In genomic region chr3:119627461-119627860, GRCh38 we compare ENCODE assay signal across 9 cellular contexts. TPM values are rescaled to one million over a fixed set of nuclear protein-coding genes. Genes with fewer than 3 reads are reported as not detected.
DNase-seq lines count a peak whose midpoint lies in the region; ATAC-seq, FAIRE-seq and TF ChIP-seq lines count a peak whose summit lies in the region.
"Had no signal": no experiment of that assay in that cellular context is flagged by ENCODE, and none has a peak within 500 bp of the region (broad histone marks: within the 10 kb centered on the region; RNA-seq: fewer than 3 reads in every experiment).

No MANE protein-coding gene starts in this region.

- H3K27ac ChIP-seq in ovary: peak overlapping the region in 1 of 2 donors; percentile 32

- DNase-seq in GM12891 (ENCODE audit: insufficient read length, low spot score): no peak
- DNase-seq in cardiac fibroblast (ENCODE audit: low read depth in 2 of 2): peak; percentile 25 to 46
- peak in 4 of 5 donors; percentile 31 to 69 (median 50) for DNase-seq in ovary
- no peak for DNase-seq in ecto neural progenitor cell (ENCODE audit: low spot score)
- DNase-seq in NCI-H2107 (lab: John Stamatoyannopoulos, UW): no peak
- DNase-seq in glomerular visceral epithelial cell (ENCODE audit: extremely low spot score): no peak
- DNase-seq: cerebellar nuclear complex had no signal

- H3K27me3 ChIP-seq in ovary: no peaks in the 10 kb centered on the region

- no peak for TF ChIP-seq EP300 in ovary (IDR thresholded peaks at IDR 0.05)

- peak; percentile 45 for ATAC-seq in HG03432 (IDR thresholded peaks at IDR 0.05; ENCODE audit: unreplicated experiment)
- ATAC-seq in SK-N-SH treated with all-trans-retinoic acid at 6 μM for 48 hours: no peak

- no peaks in the 10 kb centered on the region for H3K36me3 ChIP-seq in ovary

- TF ChIP-seq CTCF in cardiac fibroblast (IDR thresholded peaks at IDR 0.05; ENCODE audit: low read depth, low read length) (no peak), ovary (IDR thresholded peaks at IDR 0.05) (no peak)

- H3K9me3 ChIP-seq in ovary: no peaks in the 10 kb centered on the region

- 32 to 43% (median 34%) methylated on average over 8 of the region's 8 CpGs for WGBS in ovary, 3 donors

- FAIRE-seq in GM12891 (lab: Jason Lieb, UNC): no peak

- H3K4me3 ChIP-seq in cardiac fibroblast (replicated peaks in 1 of 2; ENCODE audit: low read depth in 2 of 2, low read length in 2 of 2) (no peak overlapping the region), ovary (no peak overlapping the region)

- intact Hi-C loops in ovary (cut with DNase I): no loop called here

- peaks cover 12% of the 10 kb centered on the region for H3K4me1 ChIP-seq in ovary (ENCODE audit: insufficient read depth)

- TF ChIP-seq POLR2A in GM12891 (IDR thresholded peaks at IDR 0.05; ENCODE audit: low read depth, low read length): no peak
- no peak for TF ChIP-seq POLR2A in ovary (IDR thresholded peaks at IDR 0.05)

TF ChIP-seq in GM12891, 5 proteins besides CTCF, POLR2A, EP300 and RAD21:
- no peak for TF ChIP-seq POU2F2 (IDR thresholded peaks at IDR 0.05; ENCODE audit: low read depth, low read length)
- TF ChIP-seq PAX5 (IDR thresholded peaks at IDR 0.05; ENCODE audit: insufficient read depth, low read length, severe bottlenecking): no peak
- TF ChIP-seq TAF1 (IDR thresholded peaks at IDR 0.05; ENCODE audit: low read depth, low read length): peak; percentile 39; the same call in 1 of the 2 replicates
- TF ChIP-seq SPI1 (IDR thresholded peaks at IDR 0.05; ENCODE audit: low read depth, low read length): no peak; the same call in 1 of the 2 replicates
TF ChIP-seq in GM12891: peak in this region for 1.

TF ChIP-seq in SK-N-SH treated with all-trans-retinoic acid at 6 μM for 48 hours, 23 proteins besides CTCF, POLR2A, EP300 and RAD21:
- TF ChIP-seq BACH2 (CRISPR knock-in tag; IDR thresholded peaks at IDR 0.05; ENCODE audit: borderline replicate concordance): no peak
- TF ChIP-seq RARB (CRISPR knock-in tag; IDR thresholded peaks at IDR 0.05): no peak
- no peak for TF ChIP-seq ZNF70 (CRISPR knock-in tag; IDR thresholded peaks at IDR 0.05)
- TF ChIP-seq POU6F1 (CRISPR knock-in tag; IDR thresholded peaks at IDR 0.05; ENCODE audit: borderline replicate concordance, low read depth): no peak
- no peak for TF ChIP-seq GLIS3 (CRISPR knock-in tag; IDR thresholded peaks at IDR 0.05)
- TF ChIP-seq ZNF565 (CRISPR knock-in tag; conservative IDR thresholded peaks at IDR 0.05; ENCODE audit: low read depth): no peak
- no peak for TF ChIP-seq ZFP30 (CRISPR knock-in tag; IDR thresholded peaks at IDR 0.05)
- no peak for TF ChIP-seq TCF4 (CRISPR knock-in tag; IDR thresholded peaks at IDR 0.05; ENCODE audit: borderline replicate concordance)

RNA-seq across cellular contexts. Expression of gene PLA1A, which starts 29.8 kb away (rescaled TPM):
- 4.9 TPM for polyA plus RNA-seq in GM12891 (2012; ENCODE audit: low read depth, missing spikeins)
- 1 to 10 TPM in 4 of 7 donors, under 1 TPM in 3; 0.53 to 9.9 (median 1.2) TPM for total RNA-seq in ovary
- polyA plus RNA-seq in ovary: 1 to 10 TPM; 2.2 to 3.9 TPM

RNA-seq across cellular contexts. Expression of gene POPDC2, which starts 32.9 kb away (rescaled TPM):
- 2.1 TPM for polyA plus RNA-seq in GM12891 (2012; ENCODE audit: low read depth, missing spikeins)
- 1 to 10 TPM in 6 of 7 donors, under 1 TPM in 1; 0.83 to 5.0 (median 2.7) TPM for total RNA-seq in ovary
- polyA plus RNA-seq in ovary: 1 to 10 TPM; 3.0 to 4.6 TPM

RNA-seq across cellular contexts. Expression of gene ADPRH, which starts 48.2 kb away (rescaled TPM):
- polyA plus RNA-seq in GM12891 (2012; ENCODE audit: low read depth, missing spikeins): 18.0 TPM
- 1 to 10 TPM; 2.1 to 6.8 (median 4.5) TPM for total RNA-seq in ovary
- 10 to 100 TPM in 1 of 2 donors, 1 to 10 TPM in 1; 2.6 to 14.6 TPM for polyA plus RNA-seq in ovary

RNA-seq across cellular contexts. Expression of gene COX17, which starts 49.7 kb away (rescaled TPM):
- 198 TPM for polyA plus RNA-seq in GM12891 (2012; ENCODE audit: low read depth, missing spikeins)
- 10 to 100 TPM; 12.4 to 30.6 (median 24.0) TPM for total RNA-seq in ovary
- 10 to 100 TPM; 26.9 to 42.2 TPM for polyA plus RNA-seq in ovary

Comparison
In these comparisons a context has a peak if more than half of its experiments do, and no peak if none do; other contexts are left out.
1. DNase-seq: peak in cardiac fibroblast (2 of 2) and ovary (4 of 5); none in GM12891 (single experiment), ecto neural progenitor cell (single experiment), NCI-H2107 (single experiment) and glomerular visceral epithelial cell (single experiment).